ENCODE assay signal across 28 cellular contexts in the genomic region with DNA sequence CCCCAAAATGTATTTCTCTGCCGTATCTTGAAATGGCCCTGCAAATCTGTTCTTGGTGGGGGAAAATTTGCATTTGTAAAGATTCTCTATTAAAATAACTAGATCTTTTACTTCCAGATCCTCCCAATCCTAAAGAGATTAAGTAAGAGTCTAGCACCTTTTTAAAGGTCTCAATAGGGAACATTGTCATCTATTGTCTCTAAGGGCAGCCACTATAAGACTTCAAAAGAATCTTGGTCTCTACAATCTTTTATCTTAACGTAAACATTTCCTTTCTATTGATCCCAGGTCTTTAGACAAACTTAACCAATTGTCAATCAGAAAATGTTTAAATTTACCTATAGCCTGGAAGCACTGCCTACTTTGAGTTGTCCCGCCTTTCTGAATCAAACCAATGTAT.
"Had no signal": no experiment of that assay in that cellular context is flagged by ENCODE, and none has a peak within 500 bp of the region (broad histone marks: within the 10 kb centered on the region; RNA-seq: fewer than 3 reads in every experiment).

No MANE protein-coding gene starts in this region.

- DNase-seq: stimulated activated CD4-positive, alpha-beta T cell treated with anti-CD3 and anti-CD28 coated beads, Interleukin-2, amount 100 ng/mL, for 48 hours; stimulated activated CD4-positive, alpha-beta T cell treated with anti-CD3 and anti-CD28 coated beads, Interleukin-4, amount 100 ng/mL, for 1 hour; stimulated activated CD4-positive, alpha-beta T cell treated with anti-CD3 and anti-CD28 coated beads, Interleukin-4, amount 100 ng/mL, for 24 hours; stimulated activated CD4-positive, alpha-beta T cell treated with anti-CD3 and anti-CD28 coated beads, Interleukin-4, amount 100 ng/mL, for 4 hours; stimulated activated CD8-positive, alpha-beta memory T cell treated with anti-CD3 and anti-CD28 coated beads, Interleukin-4, amount 100 ng/mL, for 48 hours; stimulated activated naive B cell treated with anti-CD40 and anti-IgM and Interleukin-4, amounts not matched to agents 10 μg/mL and 1 μg/mL and 100 μg/mL, for 72 hours; stimulated activated naive CD4-positive, alpha-beta T cell; stimulated activated naive CD4-positive, alpha-beta T cell treated with Interleukin-2 at 50 U/mL for 16 hours; stimulated activated naive CD8-positive, alpha-beta T cell treated with anti-CD3 and anti-CD28 coated beads, Interleukin-15, amount 100 ng/mL, for 72 hours; stimulated activated naive CD8-positive, alpha-beta T cell treated with anti-CD3 and anti-CD28 coated beads, Interleukin-15, Interleukin-2, amounts not matched to agents 100 U/mL and 50 U/mL, for 24 hours; stomach; substantia nigra; testis; thyroid gland; tibial artery; transverse colon; trophoblast cell; upper lobe of left lung; upper lobe of right lung; uterus had no signal

- H3K27me3 ChIP-seq: stomach, suprapubic skin, testis, thyroid gland, tibial artery, tibial nerve, transverse colon, upper lobe of left lung, upper lobe of right lung, uterus, vagina had no signal

- H3K27ac ChIP-seq: stomach, suprapubic skin, testis, thoracic aorta, thyroid gland, tibial artery, tibial nerve, transverse colon, upper lobe of left lung, upper lobe of right lung, uterus, vagina had no signal

- H3K4me3 Mint-ChIP-seq: stimulated activated effector memory CD8-positive, alpha-beta T cell treated with anti-CD3 and anti-CD28 coated beads, Interleukin-12 subunit alpha, Interleukin-12 subunit beta, amount 100 ng/mL, for 72 hours; stimulated activated memory B cell treated with anti-CD40 and anti-IgM and Interleukin-4, amounts not matched to agents 10 μg/mL and 1 μg/mL and 100 μg/mL, for 72 hours; stimulated activated naive B cell treated with anti-CD40 and anti-IgM and Interleukin-4, amounts not matched to agents 10 μg/mL and 1 μg/mL and 100 μg/mL, for 72 hours; stimulated activated naive CD8-positive, alpha-beta T cell treated with anti-CD3 and anti-CD28 coated beads, Interleukin-15, amount 100 ng/mL, for 72 hours; stimulated activated naive CD8-positive, alpha-beta T cell treated with anti-CD3 and anti-CD28 coated beads, Interleukin-15, Interleukin-2, amounts not matched to agents 100 ng/mL and 50 ng/mL, for 24 hours; type B pancreatic cell had no signal

- H3K36me3 Mint-ChIP-seq: stimulated activated effector memory CD8-positive, alpha-beta T cell treated with anti-CD3 and anti-CD28 coated beads, Interleukin-12 subunit alpha, Interleukin-12 subunit beta, amount 100 ng/mL, for 72 hours; stimulated activated memory B cell treated with anti-CD40 and anti-IgM and Interleukin-4, amounts not matched to agents 10 μg/mL and 1 μg/mL and 100 μg/mL, for 72 hours; stimulated activated naive B cell treated with anti-CD40 and anti-IgM and Interleukin-4, amounts not matched to agents 10 μg/mL and 1 μg/mL and 100 μg/mL, for 72 hours; type B pancreatic cell had no signal

- H3K4me1 ChIP-seq: stomach, suprapubic skin, testis, tibial artery, tibial nerve, transverse colon, upper lobe of left lung, upper lobe of right lung, uterus, vagina had no signal

- H3K27ac Mint-ChIP-seq: stimulated activated effector memory CD8-positive, alpha-beta T cell treated with anti-CD3 and anti-CD28 coated beads, Interleukin-12 subunit alpha, Interleukin-12 subunit beta, amount 100 ng/mL, for 72 hours; stimulated activated memory B cell treated with anti-CD40 and anti-IgM and Interleukin-4, amounts not matched to agents 10 μg/mL and 1 μg/mL and 100 μg/mL, for 72 hours; stimulated activated naive B cell treated with anti-CD40 and anti-IgM and Interleukin-4, amounts not matched to agents 10 μg/mL and 1 μg/mL and 100 μg/mL, for 72 hours; stimulated activated naive CD8-positive, alpha-beta T cell treated with anti-CD3 and anti-CD28 coated beads, Interleukin-15, amount 100 ng/mL, for 72 hours; stimulated activated naive CD8-positive, alpha-beta T cell treated with anti-CD3 and anti-CD28 coated beads, Interleukin-15, Interleukin-2, amounts not matched to agents 100 ng/mL and 50 ng/mL, for 24 hours; type B pancreatic cell had no signal

- H3K9me3 Mint-ChIP-seq: type B pancreatic cell had no signal

- H3K9me3 ChIP-seq: stomach, suprapubic skin, testis, thoracic aorta, thyroid gland, tibial artery, tibial nerve, transverse colon, upper lobe of left lung, upper lobe of right lung, uterus, vagina had no signal

- H3K4me3 ChIP-seq: stomach, suprapubic skin, testis, thoracic aorta, thyroid gland, tibial artery, tibial nerve, transverse colon, upper lobe of left lung, upper lobe of right lung, uterus, vagina had no signal

- H3K27me3 Mint-ChIP-seq: stimulated activated memory B cell treated with anti-CD40 and anti-IgM and Interleukin-4, amounts not matched to agents 10 μg/mL and 1 μg/mL and 100 μg/mL, for 72 hours; stimulated activated naive B cell treated with anti-CD40 and anti-IgM and Interleukin-4, amounts not matched to agents 10 μg/mL and 1 μg/mL and 100 μg/mL, for 72 hours; stimulated activated naive CD8-positive, alpha-beta T cell treated with anti-CD3 and anti-CD28 coated beads, Interleukin-15, amount 100 ng/mL, for 72 hours; stimulated activated naive CD8-positive, alpha-beta T cell treated with anti-CD3 and anti-CD28 coated beads, Interleukin-15, Interleukin-2, amounts not matched to agents 100 ng/mL and 50 ng/mL, for 24 hours; type B pancreatic cell had no signal

- ATAC-seq: stimulated activated effector memory CD8-positive, alpha-beta T cell treated with anti-CD3 and anti-CD28 coated beads, Interleukin-12 subunit alpha, Interleukin-12 subunit beta, amount 100 ng/mL, for 72 hours; stimulated activated memory B cell treated with anti-CD40 and anti-IgM and Interleukin-4, amounts not matched to agents 10 μg/mL and 1 μg/mL and 100 μg/mL, for 72 hours; stimulated activated naive B cell treated with anti-CD40 and anti-IgM and Interleukin-4, amounts not matched to agents 10 μg/mL and 1 μg/mL and 100 μg/mL, for 72 hours; stimulated activated naive CD8-positive, alpha-beta T cell treated with anti-CD3 and anti-CD28 coated beads, Interleukin-15, amount 100 ng/mL, for 72 hours; stimulated activated naive CD8-positive, alpha-beta T cell treated with anti-CD3 and anti-CD28 coated beads, Interleukin-15, Interleukin-2, amounts not matched to agents 100 U/mL and 50 U/mL, for 24 hours; upper lobe of right lung had no signal

- H3K4me1 Mint-ChIP-seq: stimulated activated effector memory CD8-positive, alpha-beta T cell treated with anti-CD3 and anti-CD28 coated beads, Interleukin-12 subunit alpha, Interleukin-12 subunit beta, amount 100 ng/mL, for 72 hours; stimulated activated memory B cell treated with anti-CD40 and anti-IgM and Interleukin-4, amounts not matched to agents 10 μg/mL and 1 μg/mL and 100 μg/mL, for 72 hours; stimulated activated naive B cell treated with anti-CD40 and anti-IgM and Interleukin-4, amounts not matched to agents 10 μg/mL and 1 μg/mL and 100 μg/mL, for 72 hours; stimulated activated naive CD8-positive, alpha-beta T cell treated with anti-CD3 and anti-CD28 coated beads, Interleukin-15, amount 100 ng/mL, for 72 hours had no signal

- H3K36me3 ChIP-seq: stomach, suprapubic skin, thoracic aorta, thyroid gland, tibial artery, tibial nerve, transverse colon, upper lobe of left lung, upper lobe of right lung, uterus, vagina had no signal
